Comparison of ENCODE assay signal across 20 cellular contexts in genomic region chr4:79626102-79626501, GRCh38.
DNase-seq lines count a peak whose midpoint lies in the region; ATAC-seq and TF ChIP-seq lines count a peak whose summit lies in the region.
"Had no signal": no experiment of that assay in that cellular context is flagged by ENCODE, and none has a peak within 500 bp of the region (broad histone marks: within the 10 kb centered on the region; RNA-seq: fewer than 3 reads in every experiment).

No MANE protein-coding gene starts in this region.

- CTCF ChIA-PET in activated CD8-positive, alpha-beta T cell treated with anti-CD3 and anti-CD28 coated beads, Interleukin-2, amount 10 ng/mL, durations not matched to agents 7 days and 5 days (lab: Charles Lee) = no interaction called here

- H3K4me1 Mint-ChIP-seq in activated CD8-positive, alpha-beta T cell treated with anti-CD3 and anti-CD28 coated beads, Interleukin-2, amount 10 ng/mL, durations not matched to agents 7 days and 5 days (ENCODE audit: low read depth) = no peaks in the 10 kb centered on the region

- H3K4me3 Mint-ChIP-seq in activated CD8-positive, alpha-beta T cell treated with anti-CD3 and anti-CD28 coated beads, Interleukin-2, amount 10 ng/mL, durations not matched to agents 7 days and 5 days = no peak overlapping the region
- H3K4me3 Mint-ChIP-seq: activated CD8-positive, alpha-beta T cell treated with anti-CD3 and anti-CD28 coated beads for 36 hours; activated naive CD4-positive, alpha-beta T cell treated with anti-CD3 and anti-CD28 coated beads, Interleukin-2, amount 50 U/mL, for 24 hours; activated T-cell treated with anti-CD3 and anti-CD28 coated beads, Interleukin-2, amount 50 U/mL, for 4 hours had no signal

- no peak for TF ChIP-seq POLR2A in heart left ventricle (IDR thresholded peaks at IDR 0.05)

- no peak for TF ChIP-seq CTCF in heart left ventricle (IDR thresholded peaks at IDR 0.05)
- no peak for TF ChIP-seq CTCF in astrocyte of the cerebellum (IDR thresholded peaks at IDR 0.05; ENCODE audit: low read depth, low read length, missing control alignments)

- no peaks in the 10 kb centered on the region for H3K9me3 ChIP-seq in heart left ventricle
- H3K9me3 ChIP-seq in muscle layer of duodenum (ENCODE audit: control insufficient read depth in 1 of 2, low read length in 2 of 2) = no peaks in the 10 kb centered on the region
- H3K9me3 ChIP-seq: spleen had no signal

- in situ Hi-C loops in astrocyte of the cerebellum (cut with HindIII; ENCODE audit: low sequenced_read_pairs) = no loop called here

- H3K36me3 ChIP-seq in heart left ventricle (no peaks in the 10 kb centered on the region), muscle layer of duodenum (ENCODE audit: control insufficient read depth in 1 of 2, insufficient read depth in 2 of 2, low read length in 2 of 2) (no peaks in the 10 kb centered on the region)
- H3K36me3 ChIP-seq: cardiac muscle cell, spleen had no signal

- peaks cover 0 to 7% (median 0%) of the 10 kb centered on the region in 12 donors for H3K4me1 ChIP-seq in heart left ventricle
- peaks cover 0 to 17% of the 10 kb centered on the region in 2 donors for H3K4me1 ChIP-seq in muscle layer of duodenum (ENCODE audit: control insufficient read depth in 1 of 2, insufficient read depth in 2 of 2, low read length in 2 of 2)
- H3K4me1 ChIP-seq: parathyroid adenoma, spleen had no signal

- H3K27ac ChIP-seq in heart left ventricle = peak overlapping the region in 2 of 12 donors; percentile 9 to 35
- no peak overlapping the region for H3K27ac ChIP-seq in muscle layer of duodenum (ENCODE audit: low read length)
- H3K27ac ChIP-seq: C4-2B, cardiac muscle cell, parathyroid adenoma, spleen had no signal

- POLR2A ChIA-PET in activated CD8-positive, alpha-beta T cell treated with anti-CD3 and anti-CD28 coated beads, Interleukin-2, amount 10 ng/mL, durations not matched to agents 7 days and 5 days (lab: Charles Lee) = no interaction called here

- H3K4me3 ChIP-seq in heart left ventricle = peak overlapping the region in 7 of 12 donors; percentile 2 to 42 (median 25)
- H3K4me3 ChIP-seq in astrocyte of the cerebellum (ENCODE audit: low read depth, low read length) = no peak overlapping the region
- H3K4me3 ChIP-seq in muscle layer of duodenum (ENCODE audit: low read depth in 1 of 2, low read length in 2 of 2) = peak overlapping the region; percentile 16
- H3K4me3 ChIP-seq: cardiac muscle cell, spleen had no signal

- no peak for DNase-seq in heart left ventricle
- DNase-seq in Right ventricle myocardium inferior (ENCODE audit: missing footprints) = no peak
- peak; percentile 3 for DNase-seq in astrocyte of the cerebellum (ENCODE audit: low read depth)
- DNase-seq in NCI-H1092 (lab: John Stamatoyannopoulos, UW) = no peak
- DNase-seq in D341Med (ENCODE audit: low spot score) = no peak
- no peak for DNase-seq in glomerular visceral epithelial cell (ENCODE audit: extremely low spot score)
- no peak for DNase-seq in activated CD8-positive, alpha-beta T cell treated with anti-CD3 and anti-CD28 coated beads, Interleukin-2, amount 10 ng/mL, durations not matched to agents 7 days and 5 days
- DNase-seq: activated CD8-positive, alpha-beta T cell treated with anti-CD3 and anti-CD28 coated beads for 36 hours; activated T-cell treated with anti-CD3 and anti-CD28 coated beads, Interleukin-2, amount 50 U/mL, for 4 hours; DMS153; Kasumi-1; naive thymus-derived CD4-positive, alpha-beta T cell; NCI-H1436; spleen; T-helper 1 cell had no signal

- intact Hi-C loops in heart left ventricle (cut with DNase I) = no loop called here
- intact Hi-C loops in Right ventricle myocardium inferior (cut with DNase I) = no loop called here

- WGBS in heart left ventricle, 4 donors = 64 to 78% (median 72%) methylated on average over 5 of the region's 5 CpGs

- peaks cover 3% of the 10 kb centered on the region for H3K27me3 Mint-ChIP-seq in activated CD8-positive, alpha-beta T cell treated with anti-CD3 and anti-CD28 coated beads, Interleukin-2, amount 10 ng/mL, durations not matched to agents 7 days and 5 days (ENCODE audit: low read depth)
- H3K27me3 Mint-ChIP-seq: activated CD8-positive, alpha-beta T cell treated with anti-CD3 and anti-CD28 coated beads for 36 hours had no signal

- H3K27ac Mint-ChIP-seq in activated CD8-positive, alpha-beta T cell treated with anti-CD3 and anti-CD28 coated beads, Interleukin-2, amount 10 ng/mL, durations not matched to agents 7 days and 5 days = no peak overlapping the region
- H3K27ac Mint-ChIP-seq: activated CD8-positive, alpha-beta T cell treated with anti-CD3 and anti-CD28 coated beads for 36 hours; activated naive CD4-positive, alpha-beta T cell treated with anti-CD3 and anti-CD28 coated beads, Interleukin-2, amount 50 U/mL, for 24 hours; naive thymus-derived CD4-positive, alpha-beta T cell had no signal

- ATAC-seq in heart left ventricle (no peak), Right ventricle myocardium inferior (no peak)
- ATAC-seq in activated CD8-positive, alpha-beta T cell treated with anti-CD3 and anti-CD28 coated beads, Interleukin-2, amount 10 ng/mL, durations not matched to agents 7 days and 5 days = no peak
- ATAC-seq: activated CD8-positive, alpha-beta T cell treated with anti-CD3 and anti-CD28 coated beads for 36 hours; activated T-cell treated with anti-CD3 and anti-CD28 coated beads, Interleukin-2, amount 50 U/mL, for 4 hours; naive thymus-derived CD4-positive, alpha-beta T cell had no signal

- H3K36me3 Mint-ChIP-seq in activated CD8-positive, alpha-beta T cell treated with anti-CD3 and anti-CD28 coated beads, Interleukin-2, amount 10 ng/mL, durations not matched to agents 7 days and 5 days (ENCODE audit: low read depth) = no peaks in the 10 kb centered on the region
- H3K36me3 Mint-ChIP-seq: activated naive CD4-positive, alpha-beta T cell treated with anti-CD3 and anti-CD28 coated beads, Interleukin-2, amount 50 U/mL, for 24 hours; naive thymus-derived CD4-positive, alpha-beta T cell had no signal

- H3K27me3 ChIP-seq in heart left ventricle (no peaks in the 10 kb centered on the region), muscle layer of duodenum (ENCODE audit: low read depth, low read length) (no peaks in the 10 kb centered on the region)
- H3K27me3 ChIP-seq: cardiac muscle cell, spleen had no signal

- H3K9me3 Mint-ChIP-seq in activated CD8-positive, alpha-beta T cell treated with anti-CD3 and anti-CD28 coated beads, Interleukin-2, amount 10 ng/mL, durations not matched to agents 7 days and 5 days (ENCODE audit: insufficient read depth) = no peaks in the 10 kb centered on the region
- H3K9me3 Mint-ChIP-seq: activated CD8-positive, alpha-beta T cell treated with anti-CD3 and anti-CD28 coated beads for 36 hours; activated naive CD4-positive, alpha-beta T cell treated with anti-CD3 and anti-CD28 coated beads, Interleukin-2, amount 50 U/mL, for 24 hours; activated T-cell treated with anti-CD3 and anti-CD28 coated beads, Interleukin-2, amount 50 U/mL, for 4 hours; naive thymus-derived CD4-positive, alpha-beta T cell had no signal
